13 cellular contexts compared by ENCODE assay signal in the genomic region with DNA sequence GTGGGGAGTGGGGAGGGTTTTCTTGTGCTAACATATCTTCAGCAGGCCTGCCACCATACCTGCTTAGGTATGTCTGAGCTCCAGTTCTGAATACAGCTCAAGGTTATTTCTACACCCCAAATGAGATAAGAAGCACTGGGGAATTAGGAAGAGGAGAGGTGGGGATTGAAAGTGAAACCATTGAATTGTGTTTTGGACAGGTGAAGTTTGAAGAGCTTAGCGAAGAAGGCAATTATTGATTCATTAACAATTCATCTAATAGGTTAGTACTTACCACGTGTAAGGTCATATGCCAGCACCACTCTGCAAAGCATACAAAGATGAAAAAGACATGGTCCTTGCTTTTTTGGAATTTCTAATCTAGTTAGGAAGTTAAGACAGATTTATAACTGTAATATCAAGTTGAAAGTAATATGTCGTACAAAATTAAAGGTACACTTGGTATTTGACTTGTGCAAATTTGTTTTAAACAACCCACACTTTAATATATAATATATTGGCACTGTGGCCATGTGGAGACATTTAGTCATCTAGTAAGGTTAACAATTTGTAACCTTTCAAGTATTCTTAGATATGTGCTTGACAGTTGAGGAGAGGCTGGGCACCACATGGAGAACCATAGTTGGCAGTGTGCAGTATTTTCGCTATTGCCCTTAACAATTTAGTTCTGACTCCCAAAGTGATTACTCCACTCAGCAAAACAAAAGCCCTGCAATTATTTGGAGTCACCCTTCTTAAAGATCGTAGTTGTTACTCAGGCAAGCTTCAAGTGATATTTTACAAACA. TPM values are rescaled to one million over a fixed set of nuclear protein-coding genes. Genes with fewer than 3 reads are reported as not detected.
DNase-seq lines count a peak whose midpoint lies in the region; ATAC-seq and TF ChIP-seq lines count a peak whose summit lies in the region.
"Had no signal": no experiment of that assay in that cellular context is flagged by ENCODE, and none has a peak within 500 bp of the region (broad histone marks: within the 10 kb centered on the region; RNA-seq: fewer than 3 reads in every experiment).

No MANE protein-coding gene starts in this region.

- H3K79me2 ChIP-seq in mammary epithelial cell (ENCODE audit: insufficient read depth, low read length) = no peaks in the 10 kb centered on the region

- H2AFZ ChIP-seq in mammary epithelial cell (ENCODE audit: low read depth, low read length) = peak overlapping the region; percentile 6

- peak; percentile 92 for ATAC-seq in left lung
- no peak for ATAC-seq in HG02623 (IDR thresholded peaks at IDR 0.05; ENCODE audit: unreplicated experiment)

- H4K20me1 ChIP-seq in mammary epithelial cell (ENCODE audit: insufficient read depth, low read length) = no peaks in the 10 kb centered on the region

- no TSS peak for BruUV-seq in mammary epithelial cell (replicated peaks; lab: Mats Ljungman, UMichigan)

- no peaks in the 10 kb centered on the region for H3K4me1 ChIP-seq in mammary epithelial cell (ENCODE audit: insufficient read depth, low read length)
- H3K4me1 ChIP-seq in breast epithelium = no peaks in the 10 kb centered on the region
- peaks cover 0 to 6% of the 10 kb centered on the region in 2 donors for H3K4me1 ChIP-seq in left lung
- peaks cover 8 to 10% of the 10 kb centered on the region in 2 donors for H3K4me1 ChIP-seq in thyroid gland
- no peaks in the 10 kb centered on the region for H3K4me1 ChIP-seq in colonic mucosa

- H3K27ac ChIP-seq in mammary epithelial cell (ENCODE audit: insufficient read depth, low read depth, low read length) = no peak overlapping the region
- no peak overlapping the region for H3K27ac ChIP-seq in breast epithelium
- H3K27ac ChIP-seq in left lung = peak overlapping the region in 1 of 2 donors; percentile 9
- H3K27ac ChIP-seq in thyroid gland = peak overlapping the region; percentile 54 to 75 (median 69)
- no peak overlapping the region for H3K27ac ChIP-seq in colonic mucosa

- in situ Hi-C loops in mammary epithelial cell (cut with MboI; ENCODE audit: low sequenced_read_pairs in 2 of 2) = no loop called here

- DNase-seq in mammary epithelial cell (no peak), breast epithelium (ENCODE audit: low spot score in 2 of 2) (no peak), NCI-H2227 (lab: John Stamatoyannopoulos, UW; ENCODE audit: unreplicated experiment) (peak; percentile 82), left lung (no peak), thyroid gland (peak; percentile 40 to 44), NCI-H1417 treated with DMSO at 0.1 percent for 48 hours (lab: John Stamatoyannopoulos, UW) (no peak), colonic mucosa (no peak)
- DNase-seq: AML-193; CD4-positive, alpha-beta T cell; NCI-H2107; SIG-M5 had no signal

- H3K9me3 ChIP-seq in mammary epithelial cell (replicated peaks; ENCODE audit: insufficient read depth, low read length) (no peaks in the 10 kb centered on the region), breast epithelium (no peaks in the 10 kb centered on the region), left lung (no peaks in the 10 kb centered on the region), thyroid gland (no peaks in the 10 kb centered on the region), colonic mucosa (no peaks in the 10 kb centered on the region)

- dilution Hi-C loops in mammary epithelial cell (cut with HindIII; ENCODE audit: low sequenced_read_pairs) = no loop called here

- no peak for TF ChIP-seq CTCF in mammary epithelial cell (conservative IDR thresholded peaks at IDR 0.05 in 1 of 2, IDR thresholded peaks at IDR 0.05 in 1 of 2; ENCODE audit: extremely low read depth in 1 of 2, insufficient read depth in 1 of 2, low read depth in 1 of 2, low read length in 2 of 2)
- no peak for TF ChIP-seq CTCF in breast epithelium (IDR thresholded peaks at IDR 0.05)
- no peak for TF ChIP-seq CTCF in left lung (IDR thresholded peaks at IDR 0.05)
- no peak for TF ChIP-seq CTCF in thyroid gland (IDR thresholded peaks at IDR 0.05)
- TF ChIP-seq CTCF in colonic mucosa (IDR thresholded peaks at IDR 0.05) = no peak

- TF ChIP-seq POLR2A in breast epithelium (IDR thresholded peaks at IDR 0.05) = no peak
- no peak for TF ChIP-seq POLR2A in thyroid gland (IDR thresholded peaks at IDR 0.05)

- H3K4me2 ChIP-seq in mammary epithelial cell (ENCODE audit: insufficient read depth, low read depth, low read length) = no peak overlapping the region

- intact Hi-C loops in mammary epithelial cell (cut with micrococcal nuclease) = loop anchor here (10.0 kb wide), 1 partner anchor 86 kb away; no protein-coding TSS in a partner anchor
- intact Hi-C loops in breast epithelium (cut with DNase I; ENCODE audit: low total_unique reads) = no loop called here
- intact Hi-C loops in left lung (cut with DNase I) = no loop called here
- intact Hi-C loops in thyroid gland (cut with DNase I) = no loop called here
- intact Hi-C loops in colonic mucosa (cut with DNase I) = loop anchor here (2.0 kb wide), 1 partner anchor 34 kb away; no protein-coding TSS in a partner anchor

- H3K4me3 ChIP-seq in mammary epithelial cell (replicated peaks in 1 of 3; ENCODE audit: insufficient read depth in 1 of 3, low read depth in 2 of 3, low read length in 3 of 3) = no peak overlapping the region
- H3K4me3 ChIP-seq in breast epithelium = no peak overlapping the region
- H3K4me3 ChIP-seq in left lung = no peak overlapping the region
- H3K4me3 ChIP-seq in thyroid gland (replicated peaks in 1 of 3) = no peak overlapping the region
- no peak overlapping the region for H3K4me3 ChIP-seq in colonic mucosa

- CTCF ChIA-PET in mammary epithelial cell (lab: Charles Lee; ENCODE audit: low non-redundant PET) = interaction anchor here (0.5 to 1.1 kb wide), 2 partner anchors 82 to 186 kb away, joined by 4 to 5 read pairs; no protein-coding TSS in a partner anchor

- H3K9ac ChIP-seq in mammary epithelial cell (ENCODE audit: insufficient read depth, low read length) (no peak overlapping the region), colonic mucosa (ENCODE audit: low read depth in 2 of 2, low read length in 2 of 2) (no peak overlapping the region)

- H3K36me3 ChIP-seq in mammary epithelial cell (ENCODE audit: insufficient read depth, low read length) (no peaks in the 10 kb centered on the region), breast epithelium (no peaks in the 10 kb centered on the region), left lung (no peaks in the 10 kb centered on the region), thyroid gland (no peaks in the 10 kb centered on the region), colonic mucosa (no peaks in the 10 kb centered on the region)

- WGBS in mammary epithelial cell (ENCODE audit: low coverage, missing lambda C conversion rate) = 98% methylated on average over 5 of the region's 5 CpGs
- 50 to 53% methylated on average over 5 of the region's 5 CpGs for WGBS in thyroid gland, 2 donors

- H3K27me3 ChIP-seq in mammary epithelial cell (ENCODE audit: insufficient read depth, low read length) (no peaks in the 10 kb centered on the region), breast epithelium (no peaks in the 10 kb centered on the region), left lung (no peaks in the 10 kb centered on the region), thyroid gland (no peaks in the 10 kb centered on the region), colonic mucosa (no peaks in the 10 kb centered on the region)

RNA-seq across cellular contexts. Expression of a gene that starts 3.6 kb away (rescaled TPM):
- total RNA-seq in mammary epithelial cell (under 1 TPM in 1 of 2 donors, not detected in 1; 0.17 TPM), breast epithelium (under 1 TPM in 2 of 3 donors, not detected in 1; 0.33 to 0.59 TPM), left lung (1 to 10 TPM in 1 of 2 donors, under 1 TPM in 1; 0.97 to 1.1 TPM), thyroid gland (1 to 10 TPM in 1 of 4 donors, under 1 TPM in 2, not detected in 1; 0.83 to 1.3 (median 0.89) TPM), colonic mucosa (not detected)
- polyA plus RNA-seq in mammary epithelial cell = not detected
- not detected for polyA minus RNA-seq in mammary epithelial cell
- total RNA-seq: Calu3; CD4-positive, alpha-beta T cell had no signal

RNA-seq across cellular contexts. Expression of a gene that starts 6.9 kb away (rescaled TPM):
- 1 to 10 TPM in 1 of 2 donors, under 1 TPM in 1; 0.83 to 1.3 TPM for total RNA-seq in mammary epithelial cell
- 1.1 TPM for polyA plus RNA-seq in mammary epithelial cell
- not detected for polyA minus RNA-seq in mammary epithelial cell
- total RNA-seq in breast epithelium = 1 to 10 TPM; 1.4 to 2.3 (median 1.6) TPM
- total RNA-seq in left lung = 1 to 10 TPM in 1 of 2 donors, under 1 TPM in 1; 0.81 to 1.2 TPM
- total RNA-seq in thyroid gland = 1 to 10 TPM in 1 of 4 donors, under 1 TPM in 3; 0.33 to 2.5 (median 0.73) TPM
- under 1 TPM; 0.42 to 0.89 TPM for total RNA-seq in colonic mucosa

RNA-seq across cellular contexts. Expression of a gene that starts 7.1 kb away (rescaled TPM):
- total RNA-seq in mammary epithelial cell = 10 to 100 TPM; 12.0 to 61.2 TPM
- polyA plus RNA-seq in mammary epithelial cell = 17.5 TPM
- polyA minus RNA-seq in mammary epithelial cell = 32.0 TPM
- total RNA-seq in breast epithelium = 10 to 100 TPM; 20.3 to 22.8 (median 22.1) TPM
- 10 to 100 TPM; 38.6 to 53.5 TPM for total RNA-seq in left lung
- total RNA-seq in thyroid gland = 10 to 100 TPM; 23.3 to 34.7 (median 29.6) TPM
- total RNA-seq in colonic mucosa = 10 to 100 TPM; 55.3 to 60.0 TPM

RNA-seq across cellular contexts. Expression of a gene that starts 33.0 kb away (rescaled TPM):
- not detected for total RNA-seq in mammary epithelial cell
- polyA plus RNA-seq in mammary epithelial cell = not detected
- not detected for polyA minus RNA-seq in mammary epithelial cell
- total RNA-seq in breast epithelium = 1 to 10 TPM in 2 of 3 donors, under 1 TPM in 1; 0.48 to 1.6 (median 1.0) TPM
- 1 to 10 TPM; 2.7 to 3.1 TPM for total RNA-seq in left lung
- 10 to 100 TPM in 2 of 4 donors, 1 to 10 TPM in 2; 5.5 to 26.5 (median 10.8) TPM for total RNA-seq in thyroid gland
- total RNA-seq in colonic mucosa = under 1 TPM in 1 of 2 donors, not detected in 1; 0.49 TPM
- total RNA-seq: Calu3; CD4-positive, alpha-beta T cell had no signal

Comparison
In these comparisons a context has a peak if more than half of its experiments do, and no peak if none do; other contexts are left out.
1. intact Hi-C loops: an anchor here in mammary epithelial cell (10.0 kb wide) and colonic mucosa (2.0 kb wide); none called in breast epithelium, left lung and thyroid gland.
2. DNase-seq: peak in NCI-H2227 (single experiment) and thyroid gland (2 of 2); none in mammary epithelial cell (single experiment), breast epithelium (0 of 2), left lung (0 of 2), NCI-H1417 treated with DMSO at 0.1 percent for 48 hours (single experiment) and colonic mucosa (single experiment).
3. H3K27ac ChIP-seq: peak in thyroid gland (3 of 3); none in mammary epithelial cell (single experiment), breast epithelium (0 of 2) and colonic mucosa (single experiment).